Comparison of ENCODE assay signal across 8 cellular contexts in the genomic region with DNA sequence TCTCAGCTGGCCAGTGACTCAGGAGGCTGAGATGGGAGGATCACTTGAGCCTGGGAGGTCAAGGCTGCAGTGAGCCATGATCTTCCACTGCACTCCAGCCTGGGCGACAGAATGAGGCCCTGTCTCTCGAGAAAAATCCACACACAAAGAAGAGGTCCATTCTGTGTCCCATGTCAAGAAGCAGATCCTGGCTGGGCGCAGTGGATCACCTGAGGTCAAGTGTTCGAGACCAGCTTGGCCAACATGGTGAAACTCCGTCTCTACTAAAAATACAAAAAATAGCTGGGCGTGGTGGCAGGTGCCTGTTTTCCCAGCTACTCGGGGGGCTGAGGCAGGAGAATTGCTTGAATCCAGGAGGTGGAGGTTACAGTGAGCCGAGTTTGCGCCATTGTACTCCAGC. TPM values are rescaled to one million over a fixed set of nuclear protein-coding genes. Genes with fewer than 3 reads are reported as not detected.
"Had no signal": no experiment of that assay in that cellular context is flagged by ENCODE, and none has a peak within 500 bp of the region (broad histone marks: within the 10 kb centered on the region; RNA-seq: fewer than 3 reads in every experiment).

No MANE protein-coding gene starts in this region.

RNA-seq across cellular contexts. Expression of a gene that starts 20.5 kb away (rescaled TPM):
- total RNA-seq: activated CD4-positive, alpha-beta T cell treated with anti-CD3 and anti-CD28 coated beads for 36 hours; activated CD8-positive, alpha-beta memory T cell treated with anti-CD3 and anti-CD28 coated beads, Interleukin-2, amount 10 ng/mL, durations not matched to agents 7 days and 5 days; chondrocyte; LHCN-M2; M059J; PC-3; T-helper 2 cell treated with Interferon-gamma antibody and Interleukin-4, amounts not matched to agents 100 ng/mL and 5 ng/mL, for 36 hours had no signal
- polyA plus RNA-seq: IgD-negative memory B cell had no signal
